ENCODE assay signal across 11 cellular contexts in genomic region chr13:44574466-44574855, GRCh38. TPM values are rescaled to one million over a fixed set of nuclear protein-coding genes. Genes with fewer than 3 reads are reported as not detected.
A peak's percentile ranks its signal among the peaks of the same experiment; 100 is the strongest.
DNase-seq lines count a peak whose midpoint lies in the region; ATAC-seq and TF ChIP-seq lines count a peak whose summit lies in the region.
"Had no signal": no experiment of that assay in that cellular context is flagged by ENCODE, and none has a peak within 500 bp of the region (broad histone marks: within the 10 kb centered on the region; RNA-seq: fewer than 3 reads in every experiment).

No MANE protein-coding gene starts in this region.

- TF ChIP-seq CTCF in AG04449 (IDR thresholded peaks at IDR 0.05; ENCODE audit: insufficient read depth, low read length, missing control alignments) (no peak), HCT116 (IDR thresholded peaks at IDR 0.05 in 2 of 3, conservative IDR thresholded peaks at IDR 0.05 in 1 of 3; ENCODE audit: borderline replicate concordance in 1 of 3, insufficient read depth in 1 of 3, low read depth in 2 of 3, low read length in 2 of 3) (no peak), chondrocyte (IDR thresholded peaks at IDR 0.05) (peak; percentile 17), GM13976 (IDR thresholded peaks at IDR 0.05; ENCODE audit: borderline replicate concordance, control extremely low read depth, extremely low read depth, insufficient read depth, missing control alignments) (no peak), esophagus squamous epithelium (IDR thresholded peaks at IDR 0.05) (no peak)

- TSS peak; percentile 22 for BruUV-seq in HCT116 (replicated peaks; lab: Mats Ljungman, UMichigan)

- DNase-seq in AG04449 (ENCODE audit: low read depth, low spot score) (no peak), HCT116 (ENCODE audit: low read depth, low spot score) (no peak), chondrocyte (ENCODE audit: low spot score) (no peak), amniotic stem cell (lab: John Stamatoyannopoulos, UW) (no peak), medulla oblongata (ENCODE audit: extremely low spot score) (no peak), GM13976 (ENCODE audit: low spot score) (no peak), esophagus squamous epithelium (lab: John Stamatoyannopoulos, UW) (no peak)
- DNase-seq: SIG-M5 had no signal

- H3K9me3 Mint-ChIP-seq in chondrocyte (ENCODE audit: low read depth): no peaks in the 10 kb centered on the region

- no peak overlapping the region for H3K27ac ChIP-seq in HCT116 (ENCODE audit: low read depth, low read length)
- H3K27ac ChIP-seq in muscle layer of duodenum (ENCODE audit: low read length): no peak overlapping the region
- H3K27ac ChIP-seq in esophagus squamous epithelium: no peak overlapping the region
- H3K27ac ChIP-seq: epithelial cell of prostate, pancreas had no signal

- H3K9me3 ChIP-seq in HCT116 (ENCODE audit: control insufficient read depth in 1 of 2, insufficient read depth in 1 of 2, low read depth in 1 of 2, low read length in 2 of 2): no peaks in the 10 kb centered on the region
- no peaks in the 10 kb centered on the region for H3K9me3 ChIP-seq in muscle layer of duodenum (ENCODE audit: control insufficient read depth in 1 of 2, low read length in 2 of 2)
- H3K9me3 ChIP-seq in esophagus squamous epithelium: no peaks in the 10 kb centered on the region
- H3K9me3 ChIP-seq: pancreas had no signal

- H3K4me3 Mint-ChIP-seq in chondrocyte (ENCODE audit: unreplicated experiment): peak overlapping the region; percentile 92

- no peak overlapping the region for H3K4me2 ChIP-seq in HCT116 (ENCODE audit: low read length)

- H3K9me2 ChIP-seq in HCT116 (ENCODE audit: insufficient read depth): no peaks in the 10 kb centered on the region

- in situ Hi-C loops in GM13976 (cut with MboI; ENCODE audit: low sequenced_read_pairs, unreplicated experiment): no loop called here

- TF ChIP-seq POLR2A in HCT116 (IDR thresholded peaks at IDR 0.05; ENCODE audit: borderline replicate concordance, extremely low read depth, insufficient read depth, insufficient read length) (no peak), esophagus squamous epithelium (IDR thresholded peaks at IDR 0.05) (no peak)

- intact Hi-C loops in HCT116 (cut with micrococcal nuclease) (no loop called here), esophagus squamous epithelium (cut with DNase I) (loop anchor here (10.0 kb wide), 1 partner anchor 390 kb away; no protein-coding TSS in a partner anchor)

- H3K27me3 ChIP-seq in HCT116 (ENCODE audit: insufficient read depth, low read length) (no peaks in the 10 kb centered on the region), muscle layer of duodenum (ENCODE audit: low read depth, low read length) (no peaks in the 10 kb centered on the region), esophagus squamous epithelium (no peaks in the 10 kb centered on the region)
- H3K27me3 ChIP-seq: pancreas had no signal

- RAD21 ChIA-PET in HCT116 (lab: Charles Lee; ENCODE audit: low non-redundant PET in 1 of 2, low total read pairs in 2 of 2, uncharacterized antibody in 2 of 2, unreplicated experiment in 2 of 2): no interaction called here

- ATAC-seq in HCT116: no peak
- ATAC-seq: pancreas had no signal

- WGBS in esophagus squamous epithelium, 2 donors: 74 to 85% methylated on average over 1 of the region's 1 CpG

- no peak overlapping the region for H2AFZ ChIP-seq in HCT116 (ENCODE audit: low read depth, low read length, poor library complexity, severe bottlenecking)

- H3K9ac ChIP-seq in HCT116 (ENCODE audit: low read length): no peak overlapping the region

- H3K4me1 Mint-ChIP-seq in chondrocyte (ENCODE audit: low read depth): peaks cover 69% of the 10 kb centered on the region

- peaks cover 0 to 7% of the 10 kb centered on the region in 2 experiments; a peak in 1 of 4 replicates for H3K36me3 ChIP-seq in HCT116 (ENCODE audit: control insufficient read depth in 1 of 2, insufficient read depth in 2 of 2, low read length in 2 of 2)
- peaks cover 0 to 4% of the 10 kb centered on the region in 2 donors for H3K36me3 ChIP-seq in muscle layer of duodenum (ENCODE audit: control insufficient read depth in 1 of 2, insufficient read depth in 2 of 2, low read length in 2 of 2)
- H3K36me3 ChIP-seq in esophagus squamous epithelium: no peaks in the 10 kb centered on the region
- H3K36me3 ChIP-seq: pancreas had no signal

- CTCF ChIA-PET in AG04449 (lab: Yijun Ruan, JAX): interaction anchor here (0.7 to 3.3 kb wide), 8 partner anchors 9 to 397 kb away, joined by 3 to 11 read pairs (median 4); no protein-coding TSS in a partner anchor
- CTCF ChIA-PET in HCT116 (lab: Charles Lee): interaction anchor here (1.1 kb wide), 2 partner anchors 14 to 22 kb away, joined by 3 read pairs; no protein-coding TSS in a partner anchor

- POLR2A ChIA-PET in AG04449 (lab: Yijun Ruan, JAX): interaction anchor here (1.1 kb wide), 1 partner anchor 140 kb away, joined by 3 read pairs; no protein-coding TSS in a partner anchor
- POLR2A ChIA-PET in HCT116 (lab: Charles Lee): interaction anchor here (0.6 kb wide), 1 partner anchor 382 kb away, joined by 4 read pairs; no protein-coding TSS in a partner anchor

- no peaks in the 10 kb centered on the region for H4K20me1 ChIP-seq in HCT116 (ENCODE audit: insufficient read depth)

- H3K36me3 Mint-ChIP-seq in chondrocyte (ENCODE audit: low read depth): peaks cover 21% of the 10 kb centered on the region

- no peak for TF ChIP-seq RAD21 in HCT116 (IDR thresholded peaks at IDR 0.05; ENCODE audit: low read depth)

- H3K79me2 ChIP-seq in HCT116 (ENCODE audit: insufficient read depth, low read length): peaks cover 15% of the 10 kb centered on the region

- peak overlapping the region; percentile 82 for H3K27ac Mint-ChIP-seq in chondrocyte (ENCODE audit: unreplicated experiment)

- peak overlapping the region; percentile 83 for H3K4me3 ChIP-seq in AG04449 (ENCODE audit: low read depth, low read length)
- no peak overlapping the region for H3K4me3 ChIP-seq in HCT116 (replicated peaks in 1 of 2; ENCODE audit: low read depth in 1 of 2, low read length in 2 of 2)
- H3K4me3 ChIP-seq in muscle layer of duodenum (ENCODE audit: low read depth in 1 of 2, low read length in 2 of 2): peak overlapping the region; percentile 74 to 95
- H3K4me3 ChIP-seq in esophagus squamous epithelium: peak overlapping the region in 2 of 4 donors; percentile 94 to 97

- H3K27me3 Mint-ChIP-seq in chondrocyte (ENCODE audit: low read depth): no peaks in the 10 kb centered on the region

- H3K4me1 ChIP-seq in HCT116 (ENCODE audit: control insufficient read depth in 1 of 2, insufficient read depth in 2 of 2, low read length in 2 of 2) (peaks cover 3 to 15% of the 10 kb centered on the region in 2 experiments; a peak in 3 of 4 replicates), muscle layer of duodenum (ENCODE audit: control insufficient read depth in 1 of 2, insufficient read depth in 2 of 2, low read length in 2 of 2) (peaks cover 17 to 30% of the 10 kb centered on the region in 2 donors), esophagus squamous epithelium (peaks cover 19 to 53% (median 27%) of the 10 kb centered on the region in 3 donors)

TF ChIP-seq in HCT116, 20 proteins besides CTCF, POLR2A, EP300 and RAD21:
- no peak for TF ChIP-seq ELF1 (IDR thresholded peaks at IDR 0.05; ENCODE audit: borderline replicate concordance, low read depth)
- no peak for TF ChIP-seq ZBTB33 (IDR thresholded peaks at IDR 0.05; ENCODE audit: extremely low read depth, insufficient replicate concordance, low read length)
- TF ChIP-seq CEBPB (IDR thresholded peaks at IDR 0.05; ENCODE audit: low read depth): no peak
- no peak for TF ChIP-seq MAX (IDR thresholded peaks at IDR 0.05)
- no peak for TF ChIP-seq EZH2 (IDR thresholded peaks at IDR 0.05)

RNA-seq across cellular contexts. Expression of gene TSC22D1, which starts 1.7 kb away (rescaled TPM):
- total RNA-seq in HCT116 (2021; ENCODE audit: unreplicated experiment) (268 TPM), chondrocyte (102 to 130 TPM (median 125 TPM) in 3 replicates), esophagus squamous epithelium (100 to 1,000 TPM in 1 of 4 donors, 10 to 100 TPM in 3; 18.8 to 103 (median 35.1) TPM)
- polyA plus RNA-seq in HCT116 (2012): 127 and 183 TPM in 2 replicates

Comparison
In these comparisons a context has a peak if more than half of its experiments do, and no peak if none do; other contexts are left out.
1. H3K4me3 ChIP-seq: peak in AG04449 (single experiment) and muscle layer of duodenum (2 of 2); none in HCT116 (0 of 2).